ENCODE assay signal across 29 cellular contexts in the genomic region with DNA sequence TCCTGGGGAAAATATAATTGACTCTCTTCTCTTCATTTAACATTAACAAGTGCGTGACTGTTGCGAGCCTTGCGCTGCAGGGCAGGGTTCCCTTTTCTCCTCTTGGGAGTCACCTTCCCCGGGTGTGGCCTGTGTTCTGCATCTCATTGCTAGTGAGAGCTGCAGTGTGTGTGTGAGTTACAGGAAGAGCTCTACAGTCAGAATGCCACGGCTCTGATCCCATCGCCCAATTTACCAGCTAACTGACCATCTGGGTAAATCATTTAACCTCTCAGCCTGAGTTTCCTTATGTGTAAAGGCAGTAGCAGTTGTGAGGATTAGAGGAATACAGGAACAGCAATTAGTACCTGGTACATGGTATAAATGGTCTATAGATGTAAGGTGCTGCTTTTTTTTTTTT.
"Had no signal": no experiment of that assay in that cellular context is flagged by ENCODE, and none has a peak within 500 bp of the region (broad histone marks: within the 10 kb centered on the region; RNA-seq: fewer than 3 reads in every experiment).

No MANE protein-coding gene starts in this region.

- H3K4me2 ChIP-seq: smooth muscle cell had no signal

- H3K27ac ChIP-seq: left lung, lower lobe of right lung, neutrophil, parathyroid adenoma, psoas muscle, right atrium auricular region, right lobe of liver, stomach, testis, thyroid gland, transverse colon, upper lobe of left lung, vagina had no signal

- H2AFZ ChIP-seq: parathyroid adenoma had no signal

- H3K36me3 ChIP-seq: right lobe of liver had no signal

- H3K4me3 ChIP-seq: left lung, lower lobe of right lung, psoas muscle, right atrium auricular region, right lobe of liver, smooth muscle cell, stomach, testis, thyroid gland, transverse colon, upper lobe of left lung, vagina had no signal

- H3K27me3 ChIP-seq: left lung, neutrophil, right atrium auricular region, right lobe of liver, stomach, testis, thyroid gland, transverse colon, upper lobe of left lung, vagina had no signal

- FAIRE-seq: islet of Langerhans, kidney had no signal

- H3K9me3 ChIP-seq: left lung, lower lobe of right lung, neutrophil, psoas muscle, right atrium auricular region, right lobe of liver, stomach, testis, thyroid gland, transverse colon, upper lobe of left lung, vagina had no signal

- H3K4me1 ChIP-seq: left lung, lower lobe of right lung, parathyroid adenoma, psoas muscle, right atrium auricular region, stomach, testis, thyroid gland, transverse colon, vagina had no signal

- DNase-seq: hypothalamus; immature natural killer cell; kidney; left cardiac atrium; left lung; lower lobe of right lung; mammary epithelial cell; mesenchymal stem cell; naive thymus-derived CD8-positive, alpha-beta T cell; occipital lobe; psoas muscle; right lobe of liver; stimulated activated CD4-positive, alpha-beta T cell treated with anti-CD3 and anti-CD28 coated beads, Interleukin-1b, Interleukin-23, amount 100 ng/mL, for 48 hours; stimulated activated CD4-positive, alpha-beta T cell treated with anti-CD3 and anti-CD28 coated beads, Interleukin-2, amount 100 ng/mL, for 48 hours; stimulated activated CD4-positive, alpha-beta T cell treated with anti-CD3 and anti-CD28 coated beads, Interleukin-4, amount 100 ng/mL, for 4 hours; stimulated activated CD8-positive, alpha-beta memory T cell treated with anti-CD3 and anti-CD28 coated beads, Interleukin-4, amount 100 ng/mL, for 48 hours; stimulated activated naive B cell treated with anti-CD40 and anti-IgM and Interleukin-4, amounts not matched to agents 10 μg/mL and 1 μg/mL and 100 μg/mL, for 72 hours; stimulated activated naive CD8-positive, alpha-beta T cell treated with anti-CD3 and anti-CD28 coated beads, Interleukin-15, Interleukin-2, amounts not matched to agents 100 U/mL and 50 U/mL, for 24 hours; stomach; testis; thyroid gland; transverse colon; upper lobe of left lung had no signal

- H3K9ac ChIP-seq: parathyroid adenoma had no signal
